ENCODE assay signal across 8 cellular contexts in the genomic region with DNA sequence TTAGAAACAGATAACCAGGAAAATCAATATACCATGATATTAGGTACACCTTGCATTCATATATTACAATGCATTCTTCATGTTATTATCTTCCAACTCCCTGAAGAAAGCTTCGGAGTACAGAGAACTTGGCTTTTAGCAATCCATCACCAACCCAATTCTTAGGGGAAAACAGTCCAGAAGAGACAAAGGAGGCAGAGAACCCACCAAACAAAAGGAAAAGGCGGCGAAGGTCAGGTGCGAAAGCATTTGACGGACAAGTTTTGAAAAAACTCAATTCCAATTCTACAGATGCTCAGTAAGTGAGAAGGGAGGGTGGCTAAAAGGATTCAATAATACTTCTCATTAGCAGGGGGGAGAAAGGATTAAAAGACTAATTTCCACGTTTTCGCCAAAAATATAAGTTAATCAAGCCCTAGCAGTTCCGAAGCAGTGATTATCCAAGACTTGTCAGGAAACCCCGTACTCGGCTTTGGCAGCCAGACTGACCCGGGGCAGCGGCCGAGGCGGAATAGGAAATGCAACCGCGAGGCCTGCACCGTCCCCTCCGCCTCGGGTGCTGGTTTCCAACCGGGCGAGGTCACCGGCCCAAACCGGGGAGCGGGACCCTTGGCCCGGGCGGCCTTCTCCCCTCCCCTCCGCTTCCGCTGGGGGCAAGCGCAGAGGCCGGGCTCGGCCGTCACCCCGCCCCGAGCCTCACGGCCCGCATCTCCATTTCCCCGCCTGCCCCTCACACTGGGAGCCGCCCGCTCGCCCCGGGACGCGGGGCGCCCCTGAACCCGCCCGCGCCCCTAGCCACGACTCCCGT. TPM values are rescaled to one million over a fixed set of nuclear protein-coding genes. Genes with fewer than 3 reads are reported as not detected.
DNase-seq lines count a peak whose midpoint lies in the region; ATAC-seq and TF ChIP-seq lines count a peak whose summit lies in the region.

No MANE protein-coding gene starts in this region.

- H3K9me3 ChIP-seq in spleen, result no peaks in the 10 kb centered on the region

- no peaks in the 10 kb centered on the region for H3K27me3 ChIP-seq in spleen (replicated peaks in 1 of 7)

- H3K4me1 ChIP-seq in spleen, result peaks cover 34 to 88% (median 74%) of the 10 kb centered on the region in 6 donors

- CTCF ChIA-PET in MCF 10A (lab: Yijun Ruan, JAX), result interaction anchor here (0.6 kb wide), 2 partner anchors 20 to 183 kb away, joined by 4 read pairs; no protein-coding TSS in a partner anchor

- peaks cover 0 to 10% (median 0%) of the 10 kb centered on the region in 6 donors for H3K36me3 ChIP-seq in spleen

- DNase-seq in Ammon's horn (ENCODE audit: low spot score), result peak; percentile 32
- DNase-seq in T-helper 1 cell, result peak; percentile 18 to 58 (median 31)
- DNase-seq in MCF 10A (ENCODE audit: unreplicated experiment), result peak; percentile 42
- DNase-seq in iPS-NIHi7 (ENCODE audit: extremely low spot score), result peak; percentile 65
- peak; percentile 93 for DNase-seq in spleen
- DNase-seq in amniotic stem cell (lab: John Stamatoyannopoulos, UW), result no peak

- peak overlapping the region; percentile 95 to 99 (median 98) for H3K27ac ChIP-seq in spleen

- BruUV-seq in MCF 10A (replicated peaks; lab: Mats Ljungman, UMichigan), result TSS peak; percentile 30

- H3K27me3 Mint-ChIP-seq in MCF 10A (ENCODE audit: insufficient read depth, unreplicated experiment), result no peaks in the 10 kb centered on the region

- H3K4me1 Mint-ChIP-seq in MCF 10A (ENCODE audit: insufficient read depth, unreplicated experiment), result peaks cover 31% of the 10 kb centered on the region

- intact Hi-C loops in MCF 10A (cut with micrococcal nuclease), result loop anchor here (1.0 to 5.0 kb wide), 4 partner anchors 40 to 125 kb away; partner anchors contain the start of gene ANKRD16
- intact Hi-C loops in spleen (cut with DNase I; ENCODE audit: low total_unique reads), result loop anchor here (10.0 kb wide), 2 partner anchors 62 to 128 kb away; partner anchors contain the start of gene TASOR2

- peak overlapping the region; percentile 82 to 95 (median 90) for H3K4me3 ChIP-seq in spleen

- peak overlapping the region; percentile 84 for H3K4me3 Mint-ChIP-seq in MCF 10A (ENCODE audit: unreplicated experiment)

- TF ChIP-seq POLR2A in spleen (IDR thresholded peaks at IDR 0.05), result peak in 1 of 3 donors; percentile 4

- POLR2A ChIA-PET in MCF 10A (lab: Yijun Ruan, JAX), result interaction anchor here (0.7 to 6.9 kb wide), 21 partner anchors 8 to 366 kb away, joined by 3 to 118 read pairs (median 7); partner anchors contain the start of genes ANKRD16 and FBH1

- peaks cover 11% of the 10 kb centered on the region for H3K36me3 Mint-ChIP-seq in MCF 10A (ENCODE audit: insufficient read depth, unreplicated experiment)

- no peaks in the 10 kb centered on the region for H3K9me3 Mint-ChIP-seq in MCF 10A (ENCODE audit: unreplicated experiment)

- WGBS in spleen, 5 donors, result 0 to 1% (median 1%) methylated on average over 32 to 49 of the region's 49 CpGs

- TF ChIP-seq CTCF in MCF 10A (IDR thresholded peaks at IDR 0.05; ENCODE audit: unreplicated experiment) (no peak), spleen (IDR thresholded peaks at IDR 0.05 in 8 of 11, conservative IDR thresholded peaks at IDR 0.05 in 3 of 11) (peak in 1 of 11 experiments; percentile 19)

- ATAC-seq in GM19324 (IDR thresholded peaks at IDR 0.05; ENCODE audit: low FRiP score, unreplicated experiment) (peak; percentile 36), HG03442 (IDR thresholded peaks at IDR 0.05; ENCODE audit: unreplicated experiment) (peak; percentile 17)

- peak overlapping the region; percentile 30 for H3K27ac Mint-ChIP-seq in MCF 10A (ENCODE audit: low read depth, unreplicated experiment)

RNA-seq across cellular contexts. Expression of gene GDI2, which starts 0.7 kb away (rescaled TPM):
- 173 and 200 TPM in 2 replicates for total RNA-seq in MCF 10A (2022)
- 100 to 1,000 TPM; 190 to 272 (median 211) TPM for total RNA-seq in spleen
- polyA plus RNA-seq in spleen, result 100 to 1,000 TPM; 100 to 152 (median 146) TPM
